In genomic region chr11:119169272-119169719, GRCh38 we compare ENCODE assay signal across 8 cellular contexts. TPM values are rescaled to one million over a fixed set of nuclear protein-coding genes. Genes with fewer than 3 reads are reported as not detected.
A peak's percentile ranks its signal among the peaks of the same experiment; 100 is the strongest.
DNase-seq lines count a peak whose midpoint lies in the region; ATAC-seq and TF ChIP-seq lines count a peak whose summit lies in the region.

No MANE protein-coding gene starts in this region.

- ATAC-seq in HG02938 (IDR thresholded peaks at IDR 0.05; ENCODE audit: unreplicated experiment) (peak; percentile 21), memory B cell (ENCODE audit: low read depth) (peak; percentile 18), GM18861 (IDR thresholded peaks at IDR 0.05; ENCODE audit: unreplicated experiment) (no peak)
- peak; percentile 68 to 77 for ATAC-seq in stimulated activated naive B cell treated with anti-CD40 and anti-IgM and Interleukin-4, amounts not matched to agents 10 μg/mL and 1 μg/mL and 100 μg/mL, for 72 hours (replicated peaks)

- no peaks in the 10 kb centered on the region for H3K27me3 ChIP-seq in ectodermal cell (ENCODE audit: control insufficient read depth, insufficient read depth, low read length, poor library complexity, severe bottlenecking)

- H3K9me3 Mint-ChIP-seq in T-helper 1 cell treated with Interleukin-12 subunit alpha and Interleukin-12 subunit beta and Interleukin-4 antibody, amounts not matched to agents 30 μg/mL and 1 μg/mL, for 36 hours, result no peaks in the 10 kb centered on the region
- H3K9me3 Mint-ChIP-seq in memory B cell, result no peaks in the 10 kb centered on the region
- no peaks in the 10 kb centered on the region for H3K9me3 Mint-ChIP-seq in stimulated activated naive B cell treated with anti-CD40 and anti-IgM and Interleukin-4, amounts not matched to agents 10 μg/mL and 1 μg/mL and 100 μg/mL, for 72 hours

- WGBS in ectodermal cell, 2 experiments, result 8 to 10% methylated on average over 15 of the region's 15 CpGs

- TF ChIP-seq CTCF in GM13976 (IDR thresholded peaks at IDR 0.05; ENCODE audit: borderline replicate concordance, control extremely low read depth, extremely low read depth, insufficient read depth, missing control alignments), result no peak

- H3K4me3 ChIP-seq in ectodermal cell (ENCODE audit: insufficient read depth, low read depth, low read length), result peak overlapping the region; percentile 68

- H3K36me3 ChIP-seq in ectodermal cell (ENCODE audit: control insufficient read depth, insufficient read depth, low read length), result peaks cover under 1% of the 10 kb centered on the region

- H3K4me1 Mint-ChIP-seq in T-helper 1 cell treated with Interleukin-12 subunit alpha and Interleukin-12 subunit beta and Interleukin-4 antibody, amounts not matched to agents 30 μg/mL and 1 μg/mL, for 36 hours (ENCODE audit: low read depth), result peaks cover 16% of the 10 kb centered on the region
- H3K4me1 Mint-ChIP-seq in memory B cell, result peaks cover 2% of the 10 kb centered on the region
- peaks cover 8 to 10% of the 10 kb centered on the region in 2 donors for H3K4me1 Mint-ChIP-seq in stimulated activated naive B cell treated with anti-CD40 and anti-IgM and Interleukin-4, amounts not matched to agents 10 μg/mL and 1 μg/mL and 100 μg/mL, for 72 hours

- peak overlapping the region; percentile 88 for H3K4me3 Mint-ChIP-seq in T-helper 1 cell treated with Interleukin-12 subunit alpha and Interleukin-12 subunit beta and Interleukin-4 antibody, amounts not matched to agents 30 μg/mL and 1 μg/mL, for 36 hours
- peak overlapping the region; percentile 87 for H3K4me3 Mint-ChIP-seq in memory B cell
- peak overlapping the region; percentile 92 to 97 for H3K4me3 Mint-ChIP-seq in stimulated activated naive B cell treated with anti-CD40 and anti-IgM and Interleukin-4, amounts not matched to agents 10 μg/mL and 1 μg/mL and 100 μg/mL, for 72 hours

- H3K36me3 Mint-ChIP-seq in T-helper 1 cell treated with Interleukin-12 subunit alpha and Interleukin-12 subunit beta and Interleukin-4 antibody, amounts not matched to agents 30 μg/mL and 1 μg/mL, for 36 hours (ENCODE audit: low read depth), result no peaks in the 10 kb centered on the region
- H3K36me3 Mint-ChIP-seq in memory B cell, result peaks cover 3% of the 10 kb centered on the region
- peaks cover 6% of the 10 kb centered on the region in 2 donors for H3K36me3 Mint-ChIP-seq in stimulated activated naive B cell treated with anti-CD40 and anti-IgM and Interleukin-4, amounts not matched to agents 10 μg/mL and 1 μg/mL and 100 μg/mL, for 72 hours

- peaks cover 8% of the 10 kb centered on the region for H3K4me1 ChIP-seq in ectodermal cell (ENCODE audit: control insufficient read depth, insufficient read depth, low read length)

- no peaks in the 10 kb centered on the region for H3K9me3 ChIP-seq in ectodermal cell (ENCODE audit: control insufficient read depth, low read length)

- peak; percentile 76 for DNase-seq in GM13976 (ENCODE audit: low spot score)
- DNase-seq in memory B cell (ENCODE audit: low spot score in 2 of 2), result no peak
- DNase-seq in stimulated activated naive B cell treated with anti-CD40 and anti-IgM and Interleukin-4, amounts not matched to agents 10 μg/mL and 1 μg/mL and 100 μg/mL, for 72 hours, result peak; percentile 46
- no peak for DNase-seq in pons (ENCODE audit: low spot score)

- H3K27me3 Mint-ChIP-seq in T-helper 1 cell treated with Interleukin-12 subunit alpha and Interleukin-12 subunit beta and Interleukin-4 antibody, amounts not matched to agents 30 μg/mL and 1 μg/mL, for 36 hours (ENCODE audit: low read depth), result no peaks in the 10 kb centered on the region
- H3K27me3 Mint-ChIP-seq in memory B cell, result no peaks in the 10 kb centered on the region
- H3K27me3 Mint-ChIP-seq in stimulated activated naive B cell treated with anti-CD40 and anti-IgM and Interleukin-4, amounts not matched to agents 10 μg/mL and 1 μg/mL and 100 μg/mL, for 72 hours, result no peaks in the 10 kb centered on the region

- in situ Hi-C loops in GM13976 (cut with MboI; ENCODE audit: low sequenced_read_pairs, unreplicated experiment), result no loop called here

- H3K27ac Mint-ChIP-seq in T-helper 1 cell treated with Interleukin-12 subunit alpha and Interleukin-12 subunit beta and Interleukin-4 antibody, amounts not matched to agents 30 μg/mL and 1 μg/mL, for 36 hours, result peak overlapping the region; percentile 91
- peak overlapping the region; percentile 35 for H3K27ac Mint-ChIP-seq in memory B cell
- peak overlapping the region; percentile 96 for H3K27ac Mint-ChIP-seq in stimulated activated naive B cell treated with anti-CD40 and anti-IgM and Interleukin-4, amounts not matched to agents 10 μg/mL and 1 μg/mL and 100 μg/mL, for 72 hours

- peak overlapping the region; percentile 58 for H3K27ac ChIP-seq in ectodermal cell (ENCODE audit: insufficient read depth, low read depth, low read length, poor library complexity, severe bottlenecking)

RNA-seq across cellular contexts. Expression of gene NLRX1, which starts 0.8 kb away (rescaled TPM):
- polyA plus RNA-seq in ectodermal cell (2013, experiment 1 of 4), result 20.7 TPM
- 18.7 TPM for polyA plus RNA-seq in ectodermal cell (2013, experiment 2 of 4)
- 18.7 TPM for polyA plus RNA-seq in ectodermal cell (2013, experiment 3 of 4)
- 20.8 TPM for polyA plus RNA-seq in ectodermal cell (2013, experiment 4 of 4)

RNA-seq across cellular contexts. Expression of gene NHERF4, which starts 16.0 kb away (rescaled TPM):
- not detected for polyA plus RNA-seq in ectodermal cell (2013, experiment 1 of 4)
- polyA plus RNA-seq in ectodermal cell (2013, experiment 2 of 4), result not detected
- not detected for polyA plus RNA-seq in ectodermal cell (2013, experiment 3 of 4)
- polyA plus RNA-seq in ectodermal cell (2013, experiment 4 of 4), result 0.08 TPM

RNA-seq across cellular contexts. Expression of gene ABCG4, which starts 20.4 kb away (rescaled TPM):
- 0.78 TPM for polyA plus RNA-seq in ectodermal cell (2013, experiment 1 of 4)
- 1.3 TPM for polyA plus RNA-seq in ectodermal cell (2013, experiment 2 of 4)
- 1.1 TPM for polyA plus RNA-seq in ectodermal cell (2013, experiment 3 of 4)
- polyA plus RNA-seq in ectodermal cell (2013, experiment 4 of 4), result 1.5 TPM

RNA-seq across cellular contexts. Expression of gene CBL, which starts 36.8 kb away (rescaled TPM):
- polyA plus RNA-seq in ectodermal cell (2013, experiment 1 of 4), result 19.8 TPM
- polyA plus RNA-seq in ectodermal cell (2013, experiment 2 of 4), result 21.9 TPM
- 15.5 TPM for polyA plus RNA-seq in ectodermal cell (2013, experiment 3 of 4)
- polyA plus RNA-seq in ectodermal cell (2013, experiment 4 of 4), result 16.5 TPM

RNA-seq across cellular contexts. Expression of gene HINFP, which starts 47.9 kb away (rescaled TPM):
- 43.1 TPM for polyA plus RNA-seq in ectodermal cell (2013, experiment 1 of 4)
- 40.3 TPM for polyA plus RNA-seq in ectodermal cell (2013, experiment 2 of 4)
- polyA plus RNA-seq in ectodermal cell (2013, experiment 3 of 4), result 39.3 TPM
- polyA plus RNA-seq in ectodermal cell (2013, experiment 4 of 4), result 39.0 TPM

Comparison
In these comparisons a context has a peak if more than half of its experiments do, and no peak if none do; other contexts are left out.
1. DNase-seq: peak in GM13976 (single experiment) and stimulated activated naive B cell treated with anti-CD40 and anti-IgM and Interleukin-4, amounts not matched to agents 10 μg/mL and 1 μg/mL and 100 μg/mL, for 72 hours (single experiment); none in memory B cell (0 of 2) and pons (single experiment).
2. H3K27ac Mint-ChIP-seq: peak in every context shown above with its lines; median percentile 96 in stimulated activated naive B cell treated with anti-CD40 and anti-IgM and Interleukin-4, amounts not matched to agents 10 μg/mL and 1 μg/mL and 100 μg/mL, for 72 hours; 91 in T-helper 1 cell treated with Interleukin-12 subunit alpha and Interleukin-12 subunit beta and Interleukin-4 antibody, amounts not matched to agents 30 μg/mL and 1 μg/mL, for 36 hours; 35 in memory B cell.
3. Peak in every context shown above with its lines, with median percentiles within 50 percentile points of each other: H3K4me3 Mint-ChIP-seq.